In genomic region chr11:115990004-115990447, GRCh38 we compare ENCODE assay signal across 8 cellular contexts.
DNase-seq lines count a peak whose midpoint lies in the region; ATAC-seq and TF ChIP-seq lines count a peak whose summit lies in the region.

No MANE protein-coding gene starts in this region.

- H3K27ac ChIP-seq in cardiac muscle cell = no peak overlapping the region

- peak; percentile 43 for TF ChIP-seq CTCF in cardiac muscle cell (IDR thresholded peaks at IDR 0.05; ENCODE audit: low read depth, low read length)

- H3K36me3 ChIP-seq in NT2/D1 (ENCODE audit: insufficient read depth, insufficient read length, low read length) (no peaks in the 10 kb centered on the region), cardiac muscle cell (no peaks in the 10 kb centered on the region)

- DNase-seq in NCI-H146 (lab: John Stamatoyannopoulos, UW) (peak; percentile 12), NCI-H146 treated with DMSO at 0.1 percent for 48 hours (lab: John Stamatoyannopoulos, UW; ENCODE audit: unreplicated experiment) (no peak), NT2/D1 (ENCODE audit: low read depth, low spot score) (peak; percentile 11), cardiac muscle cell (ENCODE audit: low read depth in 1 of 2, low spot score in 1 of 2) (peak in 1 of 2 donors; percentile 67), T-helper 9 cell (no peak)
- peak; percentile 36 for DNase-seq in stimulated activated CD8-positive, alpha-beta memory T cell treated with anti-CD3 and anti-CD28 coated beads, Interleukin-4, amount 100 ng/mL, for 48 hours

- ATAC-seq in HG03135 (IDR thresholded peaks at IDR 0.05; ENCODE audit: unreplicated experiment) = no peak
- ATAC-seq in GM18861 (IDR thresholded peaks at IDR 0.05; ENCODE audit: unreplicated experiment) = no peak

- H3K9me3 ChIP-seq in NT2/D1 (ENCODE audit: insufficient read depth, low read length) (no peaks in the 10 kb centered on the region), cardiac muscle cell (ENCODE audit: low read depth) (no peaks in the 10 kb centered on the region)

- H3K4me1 ChIP-seq in NT2/D1 (ENCODE audit: insufficient read depth, insufficient read length) (no peaks in the 10 kb centered on the region), cardiac muscle cell (ENCODE audit: low read depth) (no peaks in the 10 kb centered on the region)

- no peaks in the 10 kb centered on the region for H3K27me3 ChIP-seq in NT2/D1 (ENCODE audit: insufficient read depth, insufficient read length)
- H3K27me3 ChIP-seq in cardiac muscle cell = no peaks in the 10 kb centered on the region

- no peak overlapping the region for H3K4me3 ChIP-seq in NT2/D1 (ENCODE audit: insufficient read length, low read depth)
- no peak overlapping the region for H3K4me3 ChIP-seq in cardiac muscle cell

- no peak overlapping the region for H3K9ac ChIP-seq in NT2/D1 (ENCODE audit: insufficient read length, low read depth)

Comparison
In these comparisons a context has a peak if more than half of its experiments do, and no peak if none do; other contexts are left out.
1. DNase-seq: peak in NCI-H146 (single experiment), NT2/D1 (single experiment) and stimulated activated CD8-positive, alpha-beta memory T cell treated with anti-CD3 and anti-CD28 coated beads, Interleukin-4, amount 100 ng/mL, for 48 hours (single experiment); none in NCI-H146 treated with DMSO at 0.1 percent for 48 hours (single experiment) and T-helper 9 cell (single experiment).